8 cellular contexts compared by ENCODE assay signal in the genomic region with DNA sequence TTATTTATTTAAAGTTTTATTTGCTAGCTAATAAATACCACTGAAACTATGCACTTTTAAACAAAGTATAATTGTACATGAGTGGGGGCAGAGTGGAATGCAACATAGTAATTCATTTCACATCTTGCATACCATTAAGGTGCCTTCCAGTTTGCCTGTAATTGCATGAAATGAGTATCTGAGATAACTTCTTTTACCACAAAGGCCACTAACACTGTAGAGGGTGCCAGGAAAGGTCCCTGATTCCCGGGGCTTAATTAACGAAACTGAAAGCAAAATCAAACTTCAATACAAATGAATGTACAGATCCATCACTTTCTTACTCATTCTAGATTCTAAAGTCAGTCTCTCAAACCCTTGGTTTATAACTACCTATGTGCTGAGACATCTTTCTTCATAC. TPM values are rescaled to one million over a fixed set of nuclear protein-coding genes. Genes with fewer than 3 reads are reported as not detected.
DNase-seq lines count a peak whose midpoint lies in the region; ATAC-seq and TF ChIP-seq lines count a peak whose summit lies in the region.

No MANE protein-coding gene starts in this region.

- DNase-seq in SW480 (ENCODE audit: low spot score): peak; percentile 17
- DNase-seq in fibroblast of lung (ENCODE audit: low read depth in 2 of 2): peak; percentile 12 to 59
- DNase-seq in stimulated activated naive CD4-positive, alpha-beta T cell treated with Interleukin-2 at 50 U/mL for 16 hours (lab: John Stamatoyannopoulos, UW): peak; percentile 33
- DNase-seq in NCI-H187 treated with DMSO at 0.1 percent for 48 hours (lab: John Stamatoyannopoulos, UW): no peak
- no peak for DNase-seq in NCI-H226

- H3K36me3 ChIP-seq in BLaER1: peaks cover 28% of the 10 kb centered on the region
- no peaks in the 10 kb centered on the region for H3K36me3 ChIP-seq in fibroblast of lung (ENCODE audit: control insufficient read depth, insufficient read depth, low read length)

- H3K4me2 ChIP-seq in BLaER1 (peak overlapping the region; percentile 93), fibroblast of lung (ENCODE audit: extremely low read depth, insufficient read depth, low read length) (peak overlapping the region; percentile 93)

- no peak overlapping the region for H2AFZ ChIP-seq in fibroblast of lung (ENCODE audit: low read length)

- no peaks in the 10 kb centered on the region for H3K27me3 ChIP-seq in BLaER1
- no peaks in the 10 kb centered on the region for H3K27me3 ChIP-seq in fibroblast of lung (ENCODE audit: control insufficient read depth, insufficient read depth, low read length)

- peaks cover 54% of the 10 kb centered on the region for H4K20me1 ChIP-seq in BLaER1
- no peaks in the 10 kb centered on the region for H4K20me1 ChIP-seq in fibroblast of lung (ENCODE audit: control insufficient read depth, extremely low read depth, insufficient read depth, low read length)

- H3K9ac ChIP-seq in BLaER1 (0 out of 2 replicates have a peak overlapping the region, but pooled peaks have one; percentile 85), fibroblast of lung (ENCODE audit: insufficient read depth, low read length) (no peak overlapping the region)

- H3K4me3 ChIP-seq in BLaER1: peak overlapping the region; percentile 86
- peak overlapping the region; percentile 87 to 97 (median 94) for H3K4me3 ChIP-seq in fibroblast of lung (replicated peaks in 1 of 4; ENCODE audit: control extremely low read depth in 1 of 4, insufficient read depth in 1 of 4, low read depth in 3 of 4, low read length in 4 of 4)

- H3K79me2 ChIP-seq in fibroblast of lung (ENCODE audit: control insufficient read depth, insufficient read depth, low read length): peaks cover 64% of the 10 kb centered on the region

- H3K9me3 ChIP-seq in BLaER1 (0 out of 2 replicates have a peak, but pooled peaks cover 3% of the 10 kb centered on the region), fibroblast of lung (ENCODE audit: control insufficient read depth, insufficient read depth, low read depth, low read length) (no peaks in the 10 kb centered on the region)

- H3K4me1 ChIP-seq in BLaER1 (peaks cover 46% of the 10 kb centered on the region), fibroblast of lung (ENCODE audit: control insufficient read depth, extremely low read depth, insufficient read depth, low read length) (peaks cover 3% of the 10 kb centered on the region)

- TF ChIP-seq CTCF in fibroblast of lung (conservative IDR thresholded peaks at IDR 0.05 in 1 of 2, IDR thresholded peaks at IDR 0.05 in 1 of 2; ENCODE audit: low read depth in 1 of 2, low read length in 2 of 2): no peak

- H3K27ac ChIP-seq in BLaER1 (0 out of 2 replicates have a peak overlapping the region, but pooled peaks have one; percentile 91), fibroblast of lung (ENCODE audit: insufficient read depth, low read length) (no peak overlapping the region)

- peak; percentile 55 for ATAC-seq in GM18868 (IDR thresholded peaks at IDR 0.05; ENCODE audit: unreplicated experiment)
- peak; percentile 49 for ATAC-seq in HG03342 (IDR thresholded peaks at IDR 0.05; ENCODE audit: unreplicated experiment)

RNA-seq across cellular contexts. Expression of gene CD47, which starts 2.1 kb away (rescaled TPM):
- 54.7 and 72.0 TPM in 2 replicates for total RNA-seq in fibroblast of lung
- polyA plus RNA-seq in fibroblast of lung: 91.7 and 96.2 TPM in 2 replicates
- 63.4 and 74.1 TPM in 2 replicates for polyA plus RNA-seq in fibroblast of lung (2012)
- polyA minus RNA-seq in fibroblast of lung (ENCODE audit: low replicate concordance): 18.0 and 43.0 TPM in 2 replicates

Comparison
In these comparisons a context has a peak if more than half of its experiments do, and no peak if none do; other contexts are left out.
1. DNase-seq: peak in SW480 (single experiment), fibroblast of lung (2 of 2) and stimulated activated naive CD4-positive, alpha-beta T cell treated with Interleukin-2 at 50 U/mL for 16 hours (single experiment); none in NCI-H187 treated with DMSO at 0.1 percent for 48 hours (single experiment) and NCI-H226 (single experiment).